Comparison of ENCODE assay signal across 24 cellular contexts in genomic region chr2:235287369-235287722, GRCh38.
DNase-seq lines count a peak whose midpoint lies in the region; ATAC-seq, FAIRE-seq and TF ChIP-seq lines count a peak whose summit lies in the region.
"Had no signal": no experiment of that assay in that cellular context is flagged by ENCODE, and none has a peak within 500 bp of the region (broad histone marks: within the 10 kb centered on the region; RNA-seq: fewer than 3 reads in every experiment).

No MANE protein-coding gene starts in this region.

- H3K36me3 ChIP-seq in left lung = no peaks in the 10 kb centered on the region
- H3K36me3 ChIP-seq: breast epithelium, gastroesophageal sphincter, sigmoid colon had no signal

- no peaks in the 10 kb centered on the region for H3K4me1 ChIP-seq in left lung
- H3K4me1 ChIP-seq: breast epithelium, gastroesophageal sphincter, parathyroid adenoma, sigmoid colon had no signal

- no peak overlapping the region for H3K27ac ChIP-seq in left lung
- H3K27ac ChIP-seq: 22Rv1, breast epithelium, gastroesophageal sphincter, parathyroid adenoma, sigmoid colon had no signal

- FAIRE-seq in frontal cortex (lab: Jason Lieb, UNC) = no peak
- FAIRE-seq: colon, urothelium cell line had no signal

- no peaks in the 10 kb centered on the region for H3K9me3 ChIP-seq in left lung
- H3K9me3 ChIP-seq: breast epithelium, gastroesophageal sphincter, sigmoid colon had no signal

- intact Hi-C loops in Right ventricle myocardium inferior (cut with DNase I) = no loop called here
- intact Hi-C loops in cardiac septum (cut with DNase I) = no loop called here
- intact Hi-C loops in left lung (cut with DNase I) = no loop called here

- no peak for TF ChIP-seq CTCF in left lung (IDR thresholded peaks at IDR 0.05)

- DNase-seq in Right ventricle myocardium inferior (ENCODE audit: missing footprints) (no peak), cardiac septum (ENCODE audit: low spot score) (no peak), frontal cortex (ENCODE audit: low spot score in 2 of 2) (peak; percentile 10 to 41), myocyte (ENCODE audit: low read depth) (peak; percentile 69), superior temporal gyrus (ENCODE audit: extremely low spot score) (peak; percentile 73), left lung (no peak)
- DNase-seq: activated CD8-positive, alpha-beta T cell treated with anti-CD3 and anti-CD28 coated beads for 36 hours; CD4-positive, CD25-positive, alpha-beta regulatory T cell; effector memory CD4-positive, alpha-beta T cell; NCI-H1436; NCI-H524; SHP77; sigmoid colon; stimulated activated CD4-positive, alpha-beta T cell treated with anti-CD3 and anti-CD28 coated beads, Interleukin-15, amount 100 ng/mL, for 24 hours; stimulated activated naive B cell treated with anti-CD40 and anti-IgM and Interleukin-4, amounts not matched to agents 10 μg/mL and 1 μg/mL and 100 μg/mL, for 72 hours had no signal

- no peaks in the 10 kb centered on the region for H3K27me3 ChIP-seq in left lung
- H3K27me3 ChIP-seq: breast epithelium, sigmoid colon had no signal

- H3K4me3 ChIP-seq in left lung = no peak overlapping the region
- H3K4me3 ChIP-seq: breast epithelium, gastroesophageal sphincter, sigmoid colon had no signal

- ATAC-seq in Right ventricle myocardium inferior (peak; percentile 80), HG02642 (IDR thresholded peaks at IDR 0.05; ENCODE audit: poor library complexity, unreplicated experiment) (no peak), left lung (no peak), GM19035 (IDR thresholded peaks at IDR 0.05; ENCODE audit: unreplicated experiment) (no peak)
- ATAC-seq: activated CD4-positive, CD25-positive, alpha-beta regulatory T cell treated with anti-CD3 and anti-CD28 coated beads, Interleukin-2, amount 50 U/mL, for 24 hours; activated CD8-positive, alpha-beta T cell treated with anti-CD3 and anti-CD28 coated beads for 36 hours; gastroesophageal sphincter; stimulated activated naive B cell treated with anti-CD40 and anti-IgM and Interleukin-4, amounts not matched to agents 10 μg/mL and 1 μg/mL and 100 μg/mL, for 72 hours had no signal

Comparison
In these comparisons a context has a peak if more than half of its experiments do, and no peak if none do; other contexts are left out.
1. DNase-seq: peak in frontal cortex (2 of 2), myocyte (single experiment) and superior temporal gyrus (single experiment); none in Right ventricle myocardium inferior (single experiment), cardiac septum (single experiment) and left lung (0 of 2).